ENCODE assay signal across 7 cellular contexts in genomic region chr3:197029511-197030167, GRCh38. TPM values are rescaled to one million over a fixed set of nuclear protein-coding genes. Genes with fewer than 3 reads are reported as not detected.
DNase-seq lines count a peak whose midpoint lies in the region; ATAC-seq, FAIRE-seq and TF ChIP-seq lines count a peak whose summit lies in the region.

Gene MELTF, minus strand, starts transcription at chr3:197029817. Its CDS starts 115 bp downstream, at chr3:197029702.

- H4K20me1 ChIP-seq in HepG2 (ENCODE audit: insufficient read depth, low read length), result no peaks in the 10 kb centered on the region

- H3K4me1 ChIP-seq in HepG2 (ENCODE audit: insufficient read depth, low read length), result peaks cover 39% of the 10 kb centered on the region

- TF ChIP-seq EP300 in HepG2 (IDR thresholded peaks at IDR 0.05; ENCODE audit: low read depth in 2 of 2, low read length in 2 of 2) (no peak), HepG2 (CRISPR knock-in tag; IDR thresholded peaks at IDR 0.05; ENCODE audit: borderline replicate concordance) (no peak)

- DNase-seq in HEK293T (ENCODE audit: extremely low spot score), result peak; percentile 83
- DNase-seq in NB4 (ENCODE audit: low read depth), result peak; percentile 64
- DNase-seq in central memory CD4-positive, alpha-beta T cell, result peak; percentile 62
- peak; percentile 27 for DNase-seq in HepG2 (ENCODE audit: low spot score)
- DNase-seq in stimulated activated CD4-positive, alpha-beta T cell treated with anti-CD3 and anti-CD28 coated beads, TNF-alpha, amount 100 ng/mL, for 4 hours (ENCODE audit: low read depth in 3 of 3), result peak; percentile 39 to 65 (median 40)

- intact Hi-C loops in HepG2 (cut with micrococcal nuclease; ENCODE audit: unreplicated experiment), result loop anchor here (1.0 kb wide), 1 partner anchor 51 kb away; no protein-coding TSS in a partner anchor

- peak; percentile 89 for TF ChIP-seq RAD21 in HepG2 (CRISPR knock-in tag; IDR thresholded peaks at IDR 0.05)

- peak; percentile 94 for TF ChIP-seq CTCF in GM12874 (IDR thresholded peaks at IDR 0.05; ENCODE audit: insufficient read depth, low read depth, low read length)
- TF ChIP-seq CTCF in NB4 (IDR thresholded peaks at IDR 0.05; ENCODE audit: low read depth, low read length), result peak; percentile 24
- TF ChIP-seq CTCF in WI38 (IDR thresholded peaks at IDR 0.05; ENCODE audit: low read depth, low read length), result peak; percentile 44; the same call in 1 of the 2 replicates
- TF ChIP-seq CTCF in HepG2 (CRISPR knock-in tag; IDR thresholded peaks at IDR 0.05), result peak; percentile 74

- in situ Hi-C loops in HepG2 (cut with HindIII; ENCODE audit: extremely low pct_ligation_motif_present, low pct_unique_long_range_greater_than_20kb), result loop anchor here (5.0 kb wide), 1 partner anchor 52 kb away; no protein-coding TSS in a partner anchor

- 0 out of 5 replicates have a peak, but pooled peaks cover 0 to 7% of the 10 kb centered on the region in 2 experiments for H3K27me3 ChIP-seq in HepG2 (ENCODE audit: control insufficient read depth in 1 of 2, insufficient read depth in 2 of 2, low read length in 2 of 2)

- no peaks in the 10 kb centered on the region; a peak in 1 of 5 replicates for H3K36me3 ChIP-seq in HepG2 (replicated peaks in 1 of 2; ENCODE audit: control insufficient read depth in 1 of 2, insufficient read depth in 2 of 2, low read length in 2 of 2)

- H3K79me2 ChIP-seq in HepG2 (ENCODE audit: insufficient read depth, low read length), result no peaks in the 10 kb centered on the region

- FAIRE-seq in HepG2 (lab: Jason Lieb, UNC), result no peak

- TF ChIP-seq POLR2A in NB4 (IDR thresholded peaks at IDR 0.05; ENCODE audit: extremely low read depth, insufficient read length) (no peak), HepG2 (IDR thresholded peaks at IDR 0.05; ENCODE audit: insufficient read depth in 1 of 2, low read depth in 2 of 2, low read length in 2 of 2) (peak in 1 of 2 experiments; percentile 51; a peak in 1 of 4 replicates)

- no peak within 1 kb of the TSS for H3K27ac ChIP-seq in HepG2 (ENCODE audit: extremely low read length, insufficient read depth, low read length)

- H3K4me2 ChIP-seq in HepG2 (ENCODE audit: low read depth, low read length), result peak within 1 kb of the TSS; percentile 85

- BruUV-seq in HepG2 (replicated peaks; lab: Mats Ljungman, UMichigan), result no TSS peak

- peak within 1 kb of the TSS; percentile 67 for H3K9ac ChIP-seq in HepG2 (ENCODE audit: insufficient read depth, low read depth, low read length)

- H2AFZ ChIP-seq in HepG2 (ENCODE audit: low read length), result no peak within 1 kb of the TSS

- H3K4me3 ChIP-seq in NB4 (ENCODE audit: low read depth, low read length) (no peak within 1 kb of the TSS), WI38 (ENCODE audit: low read depth, low read length) (peak within 1 kb of the TSS; percentile 43), HepG2 (replicated peaks in 1 of 3; ENCODE audit: insufficient read depth in 1 of 3, low read depth in 2 of 3, low read length in 3 of 3) (peak within 1 kb of the TSS; percentile 75 to 78 (median 78))

- under 1% methylated on average over 18 of the region's 60 CpGs for WGBS in HepG2 (ENCODE audit: low lambda C conversion rate)

- POLR2A ChIA-PET in HEK293T (lab: Yijun Ruan, JAX), result interaction anchor here (0.6 kb wide), 1 partner anchor 9 kb away, joined by 3 read pairs; no protein-coding TSS in a partner anchor
- POLR2A ChIA-PET in HepG2 (lab: Yijun Ruan, JAX), result interaction anchor here (1.0 to 1.9 kb wide), 3 partner anchors 26 to 50 kb away, joined by 3 to 9 read pairs (median 5); no protein-coding TSS in a partner anchor

- CTCF ChIA-PET in HEK293T (lab: Yijun Ruan, JAX) (interaction anchor here (0.6 to 1.3 kb wide), 4 partner anchors 15 to 295 kb away, joined by 3 read pairs; no protein-coding TSS in a partner anchor), HepG2 (lab: Yijun Ruan, JAX; ENCODE audit: low intra/inter-chr PET ratio, low total read pairs) (interaction anchor here (0.7 to 1.3 kb wide), 2 partner anchors 27 to 51 kb away, joined by 5 read pairs; no protein-coding TSS in a partner anchor)

- H3K9me3 ChIP-seq in HepG2 (ENCODE audit: low read length), result no peaks in the 10 kb centered on the region

- ATAC-seq in HepG2, result peak; percentile 83

TF ChIP-seq in HEK293T, 16 proteins besides CTCF, POLR2A, EP300 and RAD21:
- TF ChIP-seq CTBP1 (IDR thresholded peaks at IDR 0.05; ENCODE audit: borderline replicate concordance), result no peak
- no peak for TF ChIP-seq BHLHE40 (IDR thresholded peaks at IDR 0.05; ENCODE audit: borderline replicate concordance)
- TF ChIP-seq FOXK2 (IDR thresholded peaks at IDR 0.05), result no peak

TF ChIP-seq in HepG2, 621 proteins besides CTCF, POLR2A, EP300 and RAD21 (continues in another document):
- TF ChIP-seq HES4 (CRISPR knock-in tag; IDR thresholded peaks at IDR 0.05; ENCODE audit: borderline replicate concordance), result 0 out of 2 replicates have a peak, but pooled peaks have one; percentile 45
- 0 out of 2 replicates have a peak, but pooled peaks have one; percentile 20 for TF ChIP-seq DZIP1 (CRISPR knock-in tag; IDR thresholded peaks at IDR 0.05)
- no peak for TF ChIP-seq NONO (IDR thresholded peaks at IDR 0.05)
- no peak for TF ChIP-seq NONO (CRISPR knock-in tag; conservative IDR thresholded peaks at IDR 0.05)
- TF ChIP-seq SRY (CRISPR knock-in tag; IDR thresholded peaks at IDR 0.05), result peak; percentile 68; the same call in 1 of the 2 replicates
- TF ChIP-seq PPARG (CRISPR knock-in tag; conservative IDR thresholded peaks at IDR 0.05), result no peak
- no peak for TF ChIP-seq SRSF9 (IDR thresholded peaks at IDR 0.05; ENCODE audit: borderline replicate concordance, insufficient read depth, low read depth, low read length, poor library complexity, severe bottlenecking)
- TF ChIP-seq YY1 (IDR thresholded peaks at IDR 0.05; ENCODE audit: insufficient read depth, insufficient replicate concordance, low read depth, low read length), result peak; percentile 49
- TF ChIP-seq RCOR2 (CRISPR knock-in tag; IDR thresholded peaks at IDR 0.05), result no peak
- TF ChIP-seq ZNF44 (CRISPR knock-in tag; IDR thresholded peaks at IDR 0.05), result no peak
- TF ChIP-seq ZNF256 (CRISPR knock-in tag; conservative IDR thresholded peaks at IDR 0.05), result no peak

RNA-seq across cellular contexts. Expression of gene MELTF, which starts in this region (rescaled TPM):
- total RNA-seq in HepG2 (2016; rRNA removed; fragmentation: Illumina TruSeq; extraction: Trizol), result 0.97 and 3.2 TPM in 2 replicates
- total RNA-seq in HepG2 (2016; cell fraction: cytosol; rRNA removed; fragmentation: Illumina TruSeq; extraction: Trizol; ENCODE audit: low read depth), result 1.2 and 1.3 TPM in 2 replicates
- 1.4 and 3.7 TPM in 2 replicates for total RNA-seq in HepG2 (2016; cell fraction: insoluble cytoplasmic fraction; rRNA removed; fragmentation: Illumina TruSeq; extraction: Trizol)
- 0.99 and 1.4 TPM in 2 replicates for total RNA-seq in HepG2 (2016; cell fraction: membrane; rRNA removed; fragmentation: Illumina TruSeq; extraction: Trizol)
- 3.9 and 5.1 TPM in 2 replicates for total RNA-seq in HepG2 (2016; cell fraction: nucleus; rRNA removed; fragmentation: Illumina TruSeq; extraction: Trizol)
- 7.5 and 11.9 TPM in 2 replicates for polyA plus RNA-seq in HepG2 (2011; rRNA removed)
- 7.7 TPM in 2 replicates for polyA plus RNA-seq in HepG2 (2011; cell fraction: cytosol; rRNA removed)
- 46.8 and 48.0 TPM in 2 replicates for polyA plus RNA-seq in HepG2 (2011; cell fraction: nucleus; rRNA removed)
- 14.6 and 19.2 TPM in 2 replicates for polyA plus RNA-seq in HepG2 (2012)
- polyA plus RNA-seq in HepG2 (2016; cell fraction: cytosol; fragmentation: Illumina TruSeq; extraction: Trizol; ENCODE audit: low read depth), result 0.49 and 0.59 TPM in 2 replicates
- 1.5 and 2.3 TPM in 2 replicates for polyA plus RNA-seq in HepG2 (2016; cell fraction: insoluble cytoplasmic fraction; fragmentation: Illumina TruSeq; extraction: Trizol; ENCODE audit: low read depth)
- 0.74 and 1.1 TPM in 2 replicates for polyA plus RNA-seq in HepG2 (2016; cell fraction: membrane; fragmentation: Illumina TruSeq; extraction: Trizol; ENCODE audit: low read depth)
- polyA plus RNA-seq in HepG2 (2016; cell fraction: nucleus; fragmentation: Illumina TruSeq; extraction: Trizol; ENCODE audit: insufficient read depth, low read depth), result 6.7 and 9.2 TPM in 2 replicates
- 4.9 and 17.9 TPM in 2 replicates for polyA minus RNA-seq in HepG2 (2011; rRNA and poly(A)+ RNA removed; ENCODE audit: low replicate concordance)
- polyA minus RNA-seq in HepG2 (2011; cell fraction: cytosol; rRNA and poly(A)+ RNA removed), result 7.8 and 11.0 TPM in 2 replicates
- polyA minus RNA-seq in HepG2 (2011; cell fraction: nucleus; rRNA and poly(A)+ RNA removed), result 14.8 and 17.5 TPM in 2 replicates

Comparison
In these comparisons a context has a peak if more than half of its experiments do, and no peak if none do; other contexts are left out.
1. CTCF ChIP-seq: peak in every context shown above with its lines; median percentile 94 in GM12874; 74 in HepG2; 44 in WI38; 24 in NB4.
2. DNase-seq: peak in every context shown above with its lines; median percentile 83 in HEK293T; 64 in NB4; 62 in central memory CD4-positive, alpha-beta T cell; 40 in stimulated activated CD4-positive, alpha-beta T cell treated with anti-CD3 and anti-CD28 coated beads, TNF-alpha, amount 100 ng/mL, for 4 hours; 27 in HepG2.